9 cellular contexts compared by ENCODE assay signal in the genomic region with DNA sequence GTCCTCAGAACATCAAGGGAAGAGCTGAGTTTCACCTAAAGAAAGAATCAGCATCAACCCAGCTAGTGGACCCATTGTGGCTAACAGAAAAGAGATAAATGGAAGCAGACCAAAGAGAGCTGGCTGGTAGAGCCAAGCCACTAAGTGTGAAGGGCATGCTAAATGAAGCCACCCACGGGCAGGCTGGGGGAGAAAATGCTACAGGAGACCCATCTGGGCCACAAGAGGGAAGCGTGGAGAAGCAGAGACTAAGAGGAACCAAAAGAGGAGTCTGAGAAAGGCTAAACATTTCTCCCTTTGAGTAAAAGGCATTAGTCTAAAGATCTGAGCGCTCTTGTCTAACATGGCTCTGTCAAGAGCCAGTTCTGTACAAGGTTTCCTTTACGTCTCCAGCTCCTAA.
DNase-seq lines count a peak whose midpoint lies in the region; ATAC-seq and TF ChIP-seq lines count a peak whose summit lies in the region.
"Had no signal": no experiment of that assay in that cellular context is flagged by ENCODE, and none has a peak within 500 bp of the region (broad histone marks: within the 10 kb centered on the region; RNA-seq: fewer than 3 reads in every experiment).

No MANE protein-coding gene starts in this region.

- ATAC-seq in GM19395 (IDR thresholded peaks at IDR 0.05; ENCODE audit: unreplicated experiment) (peak; percentile 58), GM19467 (IDR thresholded peaks at IDR 0.05; ENCODE audit: unreplicated experiment) (no peak)

- DNase-seq in NCI-H2227 (lab: John Stamatoyannopoulos, UW; ENCODE audit: unreplicated experiment): peak; percentile 21
- DNase-seq in NCI-H2227 treated with DMSO at 0.1 percent for 48 hours (lab: John Stamatoyannopoulos, UW): no peak
- peak; percentile 7 for DNase-seq in NCI-H69 (lab: John Stamatoyannopoulos, UW)
- peak in 1 of 2 donors; percentile 47 for DNase-seq in foreskin fibroblast
- DNase-seq in SHP77 (lab: John Stamatoyannopoulos, UW): no peak
- DNase-seq in SHP77 treated with DMSO at 0.1 percent for 48 hours (lab: John Stamatoyannopoulos, UW): no peak
- DNase-seq: NCI-H1105 had no signal

- no peak overlapping the region for H3K4me3 ChIP-seq in foreskin fibroblast (ENCODE audit: low read depth in 1 of 2, low read length in 2 of 2)

- TF ChIP-seq CTCF in foreskin fibroblast (IDR thresholded peaks at IDR 0.05; ENCODE audit: low read depth, low read length): peak; percentile 28

Comparison
In these comparisons a context has a peak if more than half of its experiments do, and no peak if none do; other contexts are left out.
1. DNase-seq: peak in NCI-H2227 (single experiment) and NCI-H69 (single experiment); none in NCI-H2227 treated with DMSO at 0.1 percent for 48 hours (single experiment), SHP77 (0 of 2) and SHP77 treated with DMSO at 0.1 percent for 48 hours (single experiment).